Comparison of ENCODE assay signal across 15 cellular contexts in the genomic region with DNA sequence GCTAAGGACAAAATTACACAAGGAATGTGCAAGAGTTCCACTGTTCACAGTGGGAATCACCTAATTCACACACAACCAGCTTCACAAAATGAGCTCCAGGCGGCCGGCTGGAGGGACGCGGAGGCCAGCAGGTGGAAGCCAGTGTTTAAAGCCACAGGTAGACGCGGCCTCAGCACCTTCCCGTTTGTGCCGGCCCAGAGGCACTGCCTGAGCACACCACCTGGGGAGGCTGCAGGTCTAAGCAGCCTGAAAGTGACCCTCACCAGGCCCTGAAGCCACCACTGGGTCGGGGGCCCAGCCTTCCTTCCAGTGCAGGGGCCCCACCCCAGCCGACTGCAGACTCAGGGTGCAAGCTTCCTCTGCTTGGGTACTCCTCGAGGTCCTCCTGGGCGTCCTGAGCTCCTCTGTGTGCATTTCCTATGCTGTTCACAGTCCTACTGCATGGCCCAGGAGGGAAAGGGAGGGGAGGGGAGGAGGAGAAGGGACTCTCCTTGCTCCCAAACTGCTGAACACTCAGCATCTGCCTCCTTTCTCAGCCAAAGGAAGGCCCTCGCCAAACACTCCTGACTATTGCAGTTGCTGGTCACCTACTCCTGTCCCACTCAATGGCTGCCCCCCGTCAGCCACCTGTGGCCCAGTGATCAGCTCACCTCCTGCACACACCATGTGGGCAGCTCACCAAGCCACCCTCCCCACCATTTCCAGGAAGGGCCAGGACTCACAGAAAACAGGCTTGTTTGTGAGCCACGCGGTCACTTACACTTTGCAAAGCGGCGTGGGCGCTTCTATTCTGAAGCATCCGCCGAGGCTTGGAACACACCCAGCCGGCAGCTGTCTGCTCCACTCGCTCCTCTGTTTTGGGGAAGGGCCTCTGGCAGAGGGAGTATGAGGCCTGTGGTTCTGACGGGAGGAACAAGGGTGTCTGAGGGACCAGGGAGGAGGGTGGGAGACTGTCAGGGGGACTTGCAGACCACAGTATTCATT.
DNase-seq lines count a peak whose midpoint lies in the region; ATAC-seq and TF ChIP-seq lines count a peak whose summit lies in the region.
"Had no signal": no experiment of that assay in that cellular context is flagged by ENCODE, and none has a peak within 500 bp of the region (broad histone marks: within the 10 kb centered on the region; RNA-seq: fewer than 3 reads in every experiment).

No MANE protein-coding gene starts in this region.

- H4K20me1 ChIP-seq in neural progenitor cell (ENCODE audit: low read depth), result no peaks in the 10 kb centered on the region

- peaks cover 0 to 7% of the 10 kb centered on the region in 2 donors for H3K27me3 ChIP-seq in left lung
- no peaks in the 10 kb centered on the region for H3K27me3 ChIP-seq in stomach smooth muscle (ENCODE audit: control insufficient read depth in 1 of 2, insufficient read depth in 2 of 2, low read length in 2 of 2)
- no peaks in the 10 kb centered on the region for H3K27me3 ChIP-seq in neural progenitor cell
- H3K27me3 ChIP-seq: body of pancreas had no signal

- H3K4me1 Mint-ChIP-seq in brain (peaks cover 34% of the 10 kb centered on the region), neural progenitor cell (no peaks in the 10 kb centered on the region)

- H3K4me1 ChIP-seq in left lung, result peaks cover 9 to 37% of the 10 kb centered on the region in 2 donors
- H3K4me1 ChIP-seq in stomach smooth muscle (ENCODE audit: control insufficient read depth, insufficient read depth, low read length), result peaks cover 42% of the 10 kb centered on the region
- H3K4me1 ChIP-seq in neural progenitor cell, result no peaks in the 10 kb centered on the region
- H3K4me1 ChIP-seq: body of pancreas had no signal

- intact Hi-C loops in left lung (cut with DNase I), result no loop called here

- no peaks in the 10 kb centered on the region for H3F3A ChIP-seq in neural progenitor cell (ENCODE audit: low read depth)

- H3K36me3 ChIP-seq in left lung (no peaks in the 10 kb centered on the region), stomach smooth muscle (ENCODE audit: control insufficient read depth in 2 of 2, insufficient read depth in 2 of 2, low read length in 2 of 2) (no peaks in the 10 kb centered on the region), neural progenitor cell (no peaks in the 10 kb centered on the region)

- peak; percentile 29 for DNase-seq in NCI-H1092 treated with DMSO at 0.1 percent for 48 hours (lab: John Stamatoyannopoulos, UW)
- no peak for DNase-seq in NCI-H1092 (lab: John Stamatoyannopoulos, UW)
- DNase-seq in left lung, result peak; percentile 51 to 73
- DNase-seq in neural progenitor cell (ENCODE audit: low spot score), result no peak
- no peak for DNase-seq in hepatic stellate cell (ENCODE audit: low spot score)
- no peak for DNase-seq in cerebellum (ENCODE audit: low spot score)
- DNase-seq: activated T-cell treated with anti-CD3 and anti-CD28 coated beads, Interleukin-2, amount 50 U/mL, for 24 hours; NCI-H187 treated with DMSO at 0.1 percent for 48 hours had no signal

- H3K9me3 Mint-ChIP-seq in brain (no peaks in the 10 kb centered on the region), neural progenitor cell (no peaks in the 10 kb centered on the region)
- H3K9me3 Mint-ChIP-seq: activated T-cell treated with anti-CD3 and anti-CD28 coated beads, Interleukin-2, amount 50 U/mL, for 24 hours; type B pancreatic cell had no signal

- H3K27me3 Mint-ChIP-seq in brain, result peaks cover 5% of the 10 kb centered on the region
- H3K27me3 Mint-ChIP-seq in neural progenitor cell (ENCODE audit: insufficient read depth, low read depth), result peaks cover 4% of the 10 kb centered on the region

- no peak overlapping the region for H2AFZ ChIP-seq in neural progenitor cell (replicated peaks)

- H3K27ac ChIP-seq in left lung (no peak overlapping the region), stomach smooth muscle (ENCODE audit: low read length) (peak overlapping the region; percentile 53), neural progenitor cell (no peak overlapping the region)

- H3K4me2 ChIP-seq in neural progenitor cell, result no peak overlapping the region

- peak overlapping the region in 4 of 5 experiments; percentile 50 to 88 (median 86) for H3K27ac Mint-ChIP-seq in brain
- no peak overlapping the region for H3K27ac Mint-ChIP-seq in neural progenitor cell
- H3K27ac Mint-ChIP-seq: activated T-cell treated with anti-CD3 and anti-CD28 coated beads, Interleukin-2, amount 50 U/mL, for 24 hours; type B pancreatic cell had no signal

- TF ChIP-seq CTCF in brain (conservative IDR thresholded peaks at IDR 0.05), result no peak
- TF ChIP-seq CTCF in left lung (IDR thresholded peaks at IDR 0.05), result no peak
- no peak for TF ChIP-seq CTCF in neural progenitor cell (IDR thresholded peaks at IDR 0.05)

- H3K9me3 ChIP-seq in left lung (no peaks in the 10 kb centered on the region), stomach smooth muscle (ENCODE audit: control insufficient read depth in 2 of 2, low read length in 2 of 2) (no peaks in the 10 kb centered on the region), neural progenitor cell (ENCODE audit: low read depth) (no peaks in the 10 kb centered on the region)
- H3K9me3 ChIP-seq: body of pancreas had no signal

- H3K9ac ChIP-seq in stomach smooth muscle (ENCODE audit: low read length in 2 of 2), result peak overlapping the region; percentile 31 to 51
- H3K9ac ChIP-seq in neural progenitor cell, result no peak overlapping the region

- ATAC-seq in left lung, result peak; percentile 40
- ATAC-seq: activated CD4-positive, CD25-positive, alpha-beta regulatory T cell treated with anti-CD3 and anti-CD28 coated beads, Interleukin-2, amount 50 U/mL, for 24 hours; body of pancreas; SK-N-SH treated with all-trans-retinoic acid at 6 μM for 48 hours had no signal

- H3K36me3 Mint-ChIP-seq in brain (no peaks in the 10 kb centered on the region), neural progenitor cell (no peaks in the 10 kb centered on the region)
- H3K36me3 Mint-ChIP-seq: type B pancreatic cell had no signal

- no peak overlapping the region for H3K4me3 ChIP-seq in left lung
- peak overlapping the region in 1 of 2 donors; percentile 29 for H3K4me3 ChIP-seq in stomach smooth muscle (ENCODE audit: low read length in 2 of 2)
- H3K4me3 ChIP-seq in neural progenitor cell, result no peak overlapping the region
- H3K4me3 ChIP-seq: body of pancreas, skin epidermis had no signal

- no peaks in the 10 kb centered on the region for H3K79me2 ChIP-seq in neural progenitor cell (ENCODE audit: low read depth)

- H3K4me3 Mint-ChIP-seq in brain (peak overlapping the region in 1 of 5 experiments; percentile 20), neural progenitor cell (no peak overlapping the region)
- H3K4me3 Mint-ChIP-seq: activated T-cell treated with anti-CD3 and anti-CD28 coated beads, Interleukin-2, amount 50 U/mL, for 24 hours; type B pancreatic cell had no signal

Comparison
In these comparisons a context has a peak if more than half of its experiments do, and no peak if none do; other contexts are left out.
1. DNase-seq: peak in NCI-H1092 treated with DMSO at 0.1 percent for 48 hours (single experiment) and left lung (2 of 2); none in NCI-H1092 (single experiment), neural progenitor cell (single experiment), hepatic stellate cell (single experiment) and cerebellum (single experiment).